16 cellular contexts compared by ENCODE assay signal in the genomic region with DNA sequence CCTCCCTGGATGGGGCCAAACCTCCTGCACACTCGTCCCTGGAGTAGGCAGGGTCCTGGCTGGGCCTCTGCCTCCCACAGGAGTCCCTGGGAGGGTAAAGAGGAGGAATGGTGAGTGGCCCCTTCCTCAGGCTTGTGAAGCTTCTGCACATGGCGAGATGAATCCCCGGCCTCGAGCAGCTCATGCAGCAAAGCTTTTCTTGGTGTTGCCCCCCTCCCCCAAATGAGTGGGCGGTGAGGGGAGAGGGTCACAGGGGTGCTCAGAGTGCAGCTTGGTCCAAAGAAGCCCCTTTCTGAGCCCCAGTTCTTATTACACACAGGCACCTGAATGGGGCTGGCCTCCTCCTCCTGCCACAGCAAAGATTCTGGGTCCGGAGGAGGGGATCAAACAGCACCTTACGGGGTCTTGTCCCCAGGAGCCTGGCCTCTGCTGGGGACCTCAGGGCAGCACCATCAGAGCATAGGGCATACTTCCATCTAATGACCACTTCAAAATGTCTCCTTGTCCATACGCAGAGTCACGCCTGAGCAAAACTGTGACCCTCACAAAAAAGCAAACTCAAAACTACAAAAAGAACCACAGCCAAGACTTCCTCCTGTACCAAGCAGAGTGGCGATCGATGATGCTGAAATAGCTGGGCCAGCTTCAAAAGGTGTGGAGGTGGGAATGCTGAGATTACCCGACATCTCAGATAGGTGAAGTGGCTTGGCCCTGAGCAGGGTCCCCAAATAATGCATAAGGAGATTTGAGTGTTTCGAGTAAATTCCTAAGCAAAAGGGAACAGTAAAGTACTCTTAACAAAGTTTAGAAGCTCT.
"Had no signal": no experiment of that assay in that cellular context is flagged by ENCODE, and none has a peak within 500 bp of the region (broad histone marks: within the 10 kb centered on the region; RNA-seq: fewer than 3 reads in every experiment).

No MANE protein-coding gene starts in this region.

- H3K27ac ChIP-seq: colonic mucosa, prostate gland, SJSA1, skin epidermis had no signal

- ATAC-seq: activated CD4-positive, alpha-beta T cell treated with anti-CD3 and anti-CD28 coated beads for 36 hours; activated CD8-positive, alpha-beta memory T cell treated with anti-CD3 and anti-CD28 coated beads, Interleukin-2, amount 10 ng/mL, durations not matched to agents 7 days and 5 days; stimulated activated naive CD8-positive, alpha-beta T cell treated with anti-CD3 and anti-CD28 coated beads, Interleukin-15, amount 100 ng/mL, for 72 hours had no signal

- H3K36me3 ChIP-seq: colonic mucosa, prostate gland, SJSA1 had no signal

- H3K27me3 Mint-ChIP-seq: activated CD4-positive, alpha-beta memory T cell treated with anti-CD3 and anti-CD28 coated beads for 36 hours; activated CD4-positive, alpha-beta T cell treated with anti-CD3 and anti-CD28 coated beads for 36 hours; activated CD8-positive, alpha-beta memory T cell treated with anti-CD3 and anti-CD28 coated beads, Interleukin-2, amount 10 ng/mL, durations not matched to agents 7 days and 5 days; activated T-cell treated with anti-CD3 and anti-CD28 coated beads, Interleukin-2, amount 50 U/mL, for 24 hours; stimulated activated naive CD8-positive, alpha-beta T cell treated with anti-CD3 and anti-CD28 coated beads, Interleukin-15, amount 100 ng/mL, for 72 hours had no signal

- H3K4me1 Mint-ChIP-seq: activated CD4-positive, alpha-beta T cell treated with anti-CD3 and anti-CD28 coated beads for 36 hours; activated CD8-positive, alpha-beta memory T cell treated with anti-CD3 and anti-CD28 coated beads, Interleukin-2, amount 10 ng/mL, durations not matched to agents 7 days and 5 days; central memory CD8-positive, alpha-beta T cell had no signal

- H3K4me1 ChIP-seq: colonic mucosa, prostate gland had no signal

- DNase-seq: activated CD4-positive, alpha-beta memory T cell treated with anti-CD3 and anti-CD28 coated beads for 36 hours; activated CD4-positive, alpha-beta T cell treated with anti-CD3 and anti-CD28 coated beads for 36 hours; activated CD8-positive, alpha-beta memory T cell treated with anti-CD3 and anti-CD28 coated beads, Interleukin-2, amount 10 ng/mL, durations not matched to agents 7 days and 5 days; activated naive CD4-positive, alpha-beta T cell treated with anti-CD3 and anti-CD28 coated beads for 36 hours; activated T-cell treated with anti-CD3 and anti-CD28 coated beads, Interleukin-2, amount 50 U/mL, for 24 hours; anterior cingulate cortex; colonic mucosa; erythroblast; stimulated activated CD4-positive, alpha-beta T cell treated with anti-CD3 and anti-CD28 coated beads, Interleukin-4, amount 100 ng/mL, for 1 hour; stimulated activated naive CD8-positive, alpha-beta T cell treated with anti-CD3 and anti-CD28 coated beads, Interleukin-15, amount 100 ng/mL, for 72 hours; SW 1271 had no signal

- H3K27ac Mint-ChIP-seq: activated CD4-positive, alpha-beta memory T cell treated with anti-CD3 and anti-CD28 coated beads for 36 hours; activated CD4-positive, alpha-beta T cell treated with anti-CD3 and anti-CD28 coated beads for 36 hours; activated CD8-positive, alpha-beta memory T cell treated with anti-CD3 and anti-CD28 coated beads, Interleukin-2, amount 10 ng/mL, durations not matched to agents 7 days and 5 days; activated naive CD4-positive, alpha-beta T cell treated with anti-CD3 and anti-CD28 coated beads for 36 hours; activated T-cell treated with anti-CD3 and anti-CD28 coated beads, Interleukin-2, amount 50 U/mL, for 24 hours; type B pancreatic cell had no signal

- H3K4me3 Mint-ChIP-seq: activated CD4-positive, alpha-beta memory T cell treated with anti-CD3 and anti-CD28 coated beads for 36 hours; activated CD4-positive, alpha-beta T cell treated with anti-CD3 and anti-CD28 coated beads for 36 hours; activated CD8-positive, alpha-beta memory T cell treated with anti-CD3 and anti-CD28 coated beads, Interleukin-2, amount 10 ng/mL, durations not matched to agents 7 days and 5 days; activated naive CD4-positive, alpha-beta T cell treated with anti-CD3 and anti-CD28 coated beads for 36 hours; activated T-cell treated with anti-CD3 and anti-CD28 coated beads, Interleukin-2, amount 50 U/mL, for 24 hours; central memory CD8-positive, alpha-beta T cell; stimulated activated naive CD8-positive, alpha-beta T cell treated with anti-CD3 and anti-CD28 coated beads, Interleukin-15, amount 100 ng/mL, for 72 hours; type B pancreatic cell had no signal

- H3K9me3 Mint-ChIP-seq: activated CD4-positive, alpha-beta memory T cell treated with anti-CD3 and anti-CD28 coated beads for 36 hours; activated naive CD4-positive, alpha-beta T cell treated with anti-CD3 and anti-CD28 coated beads for 36 hours; activated T-cell treated with anti-CD3 and anti-CD28 coated beads, Interleukin-2, amount 50 U/mL, for 24 hours; central memory CD8-positive, alpha-beta T cell; stimulated activated naive CD8-positive, alpha-beta T cell treated with anti-CD3 and anti-CD28 coated beads, Interleukin-15, amount 100 ng/mL, for 72 hours; type B pancreatic cell had no signal

- H3K27me3 ChIP-seq: colonic mucosa, SJSA1 had no signal

- H3K36me3 Mint-ChIP-seq: activated CD4-positive, alpha-beta memory T cell treated with anti-CD3 and anti-CD28 coated beads for 36 hours; activated CD8-positive, alpha-beta memory T cell treated with anti-CD3 and anti-CD28 coated beads, Interleukin-2, amount 10 ng/mL, durations not matched to agents 7 days and 5 days; type B pancreatic cell had no signal

- H3K9me3 ChIP-seq: colonic mucosa, prostate gland, SJSA1 had no signal

- H3K4me3 ChIP-seq: colonic mucosa, prostate gland, SJSA1, skin epidermis had no signal
